Comparison of ENCODE assay signal across 11 cellular contexts in genomic region chr2:157260403-157261198, GRCh38. TPM values are rescaled to one million over a fixed set of nuclear protein-coding genes. Genes with fewer than 3 reads are reported as not detected.
DNase-seq lines count a peak whose midpoint lies in the region; ATAC-seq and TF ChIP-seq lines count a peak whose summit lies in the region.
"Had no signal": no experiment of that assay in that cellular context is flagged by ENCODE, and none has a peak within 500 bp of the region (broad histone marks: within the 10 kb centered on the region; RNA-seq: fewer than 3 reads in every experiment).

No MANE protein-coding gene starts in this region.

- POLR2A ChIA-PET in PC-3 (lab: Charles Lee; ENCODE audit: unreplicated experiment) = no interaction called here

- H3K27me3 ChIP-seq in PC-3 (ENCODE audit: low read length) (no peaks in the 10 kb centered on the region), rectal smooth muscle tissue (ENCODE audit: control insufficient read depth, insufficient read depth, low read length) (no peaks in the 10 kb centered on the region), esophagus muscularis mucosa (no peaks in the 10 kb centered on the region)

- H3K9me3 ChIP-seq in PC-3 (ENCODE audit: low read length) (no peaks in the 10 kb centered on the region), esophagus muscularis mucosa (no peaks in the 10 kb centered on the region)

- H3K4me2 ChIP-seq in PC-3 (ENCODE audit: low read length) = peak overlapping the region; percentile 68

- H3K4me1 ChIP-seq in PC-3 (ENCODE audit: insufficient read depth, low read length) (peaks cover 23% of the 10 kb centered on the region), rectal smooth muscle tissue (ENCODE audit: control insufficient read depth, insufficient read depth, low read length) (no peaks in the 10 kb centered on the region), esophagus muscularis mucosa (peaks cover 3 to 22% (median 14%) of the 10 kb centered on the region in 4 donors)

- no peaks in the 10 kb centered on the region for H4K20me1 ChIP-seq in PC-3 (ENCODE audit: low read length)

- peak overlapping the region; percentile 8; the same call in 1 of the 2 replicates for H3K4me3 ChIP-seq in PC-3 (ENCODE audit: low read length)
- H3K4me3 ChIP-seq in rectal smooth muscle tissue (ENCODE audit: low read length) = peak overlapping the region; percentile 53
- no peak overlapping the region for H3K4me3 ChIP-seq in esophagus muscularis mucosa

- 76% methylated on average over 5 of the region's 5 CpGs for WGBS in esophagus muscularis mucosa

- no peak for ATAC-seq in PC-3

- H3K4me1 Mint-ChIP-seq in T-helper 1 cell treated with Interleukin-12 subunit alpha and Interleukin-12 subunit beta and Interleukin-4 antibody, amounts not matched to agents 30 μg/mL and 1 μg/mL, for 36 hours (ENCODE audit: low read depth) = peaks cover 17% of the 10 kb centered on the region

- H3K27ac ChIP-seq in PC-3 (ENCODE audit: low read length) (peak overlapping the region; percentile 97), rectal smooth muscle tissue (ENCODE audit: low read depth, low read length) (no peak overlapping the region), esophagus muscularis mucosa (replicated peaks in 1 of 4) (no peak overlapping the region)

- peak overlapping the region; percentile 69 for H2AFZ ChIP-seq in PC-3 (ENCODE audit: low read length)

- H3K36me3 ChIP-seq in PC-3 (ENCODE audit: low read depth, low read length) (no peaks in the 10 kb centered on the region), rectal smooth muscle tissue (ENCODE audit: control insufficient read depth, insufficient read depth, low read length) (no peaks in the 10 kb centered on the region), esophagus muscularis mucosa (no peaks in the 10 kb centered on the region)

- no peaks in the 10 kb centered on the region for H3F3A ChIP-seq in PC-3 (ENCODE audit: low read length, unreplicated experiment)

- intact Hi-C loops in PC-3 (cut with micrococcal nuclease) (loop anchor here (1.0 kb wide), 1 partner anchor 14 kb away; no protein-coding TSS in a partner anchor), esophagus muscularis mucosa (cut with DNase I) (no loop called here)

- H3K9me3 Mint-ChIP-seq in T-helper 1 cell treated with Interleukin-12 subunit alpha and Interleukin-12 subunit beta and Interleukin-4 antibody, amounts not matched to agents 30 μg/mL and 1 μg/mL, for 36 hours = no peaks in the 10 kb centered on the region
- H3K9me3 Mint-ChIP-seq: nephron progenitor cell had no signal

- H3K27ac Mint-ChIP-seq in T-helper 1 cell treated with Interleukin-12 subunit alpha and Interleukin-12 subunit beta and Interleukin-4 antibody, amounts not matched to agents 30 μg/mL and 1 μg/mL, for 36 hours = peak overlapping the region; percentile 7
- H3K27ac Mint-ChIP-seq: nephron progenitor cell had no signal

- H3K4me3 Mint-ChIP-seq in T-helper 1 cell treated with Interleukin-12 subunit alpha and Interleukin-12 subunit beta and Interleukin-4 antibody, amounts not matched to agents 30 μg/mL and 1 μg/mL, for 36 hours = peak overlapping the region; percentile 18
- H3K4me3 Mint-ChIP-seq: nephron progenitor cell had no signal

- TF ChIP-seq EP300 in esophagus muscularis mucosa (IDR thresholded peaks at IDR 0.05) = no peak

- peak overlapping the region; percentile 74 for H3K9ac ChIP-seq in PC-3 (ENCODE audit: low read length)
- no peak overlapping the region for H3K9ac ChIP-seq in rectal smooth muscle tissue (ENCODE audit: low read length)

- TF ChIP-seq POLR2A in esophagus muscularis mucosa (IDR thresholded peaks at IDR 0.05; ENCODE audit: low read depth) = no peak

- no peak for TF ChIP-seq CTCF in PC-3 (conservative IDR thresholded peaks at IDR 0.05; ENCODE audit: low read depth, low read length)
- TF ChIP-seq CTCF in esophagus muscularis mucosa (IDR thresholded peaks at IDR 0.05) = no peak

- no peaks in the 10 kb centered on the region for H3K79me2 ChIP-seq in PC-3 (ENCODE audit: low read length)

- no peaks in the 10 kb centered on the region for H3K27me3 Mint-ChIP-seq in T-helper 1 cell treated with Interleukin-12 subunit alpha and Interleukin-12 subunit beta and Interleukin-4 antibody, amounts not matched to agents 30 μg/mL and 1 μg/mL, for 36 hours (ENCODE audit: low read depth)

- CTCF ChIA-PET in PC-3 (lab: Charles Lee) = interaction anchor here (0.5 to 0.6 kb wide), 2 partner anchors 149 to 671 kb away, joined by 3 to 5 read pairs; no protein-coding TSS in a partner anchor

- no peaks in the 10 kb centered on the region for H3K36me3 Mint-ChIP-seq in T-helper 1 cell treated with Interleukin-12 subunit alpha and Interleukin-12 subunit beta and Interleukin-4 antibody, amounts not matched to agents 30 μg/mL and 1 μg/mL, for 36 hours (ENCODE audit: low read depth)

- TSS peak; percentile 96 for BruUV-seq in PC-3 (replicated peaks; lab: Mats Ljungman, UMichigan)

- DNase-seq in T-helper 1 cell (no peak), PC-3 (no peak), cerebellar cortex (ENCODE audit: low spot score) (peak; percentile 53), SK-N-DZ (ENCODE audit: low spot score) (no peak), esophagus muscularis mucosa (ENCODE audit: extremely low spot score) (no peak)
- DNase-seq in activated CD8-positive, alpha-beta memory T cell treated with anti-CD3 and anti-CD28 coated beads, Interleukin-2, amount 50 U/mL, for 4 hours = no peak
- DNase-seq: effector CD8-positive, alpha-beta T cell; NCI-H526 treated with DMSO at 0.1 percent for 48 hours; nephron progenitor cell had no signal

- no peaks in the 10 kb centered on the region for H3K9me2 ChIP-seq in PC-3 (replicated peaks; ENCODE audit: low read length)

RNA-seq across cellular contexts. Expression of gene GALNT5, which starts 3.1 kb away (rescaled TPM):
- total RNA-seq in PC-3 (2014; rRNA removed) = 0.04 TPM in 1 of 2 replicates, not detected in the other
- polyA plus RNA-seq in SK-N-DZ (2014; cell fraction: cytosol; rRNA removed) = not detected in 2 replicates
- not detected in 2 replicates for polyA plus RNA-seq in SK-N-DZ (2014; cell fraction: nucleus; rRNA removed)
- total RNA-seq in esophagus muscularis mucosa = under 1 TPM in 3 of 4 donors, not detected in 1; 0.13 to 0.83 (median 0.17) TPM

Comparison
In these comparisons a context has a peak if more than half of its experiments do, and no peak if none do; other contexts are left out.
1. H3K4me3 ChIP-seq: peak in PC-3 (single experiment) and rectal smooth muscle tissue (single experiment); none in esophagus muscularis mucosa (0 of 4).